In the genomic region with DNA sequence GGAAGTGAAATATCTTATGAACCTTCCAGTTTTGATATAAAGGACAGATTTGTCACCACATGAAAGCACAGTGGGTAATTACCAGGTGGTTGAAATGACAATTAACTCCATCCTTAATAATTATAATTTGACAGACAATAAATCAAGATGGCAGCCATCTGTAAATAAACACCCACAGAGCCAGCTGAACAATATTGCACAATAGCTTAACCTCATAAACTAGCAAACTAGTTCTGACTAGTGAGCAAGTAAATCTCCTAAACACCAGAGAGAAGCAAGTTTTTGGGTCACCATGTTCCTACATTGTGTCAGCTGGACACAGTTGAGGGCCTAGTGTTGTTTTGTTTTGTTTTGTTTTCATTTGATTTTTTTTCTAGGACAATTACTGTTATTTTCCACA, we compare ENCODE assay signal across 23 cellular contexts.
DNase-seq lines count a peak whose midpoint lies in the region; ATAC-seq and TF ChIP-seq lines count a peak whose summit lies in the region.
"Had no signal": no experiment of that assay in that cellular context is flagged by ENCODE, and none has a peak within 500 bp of the region (broad histone marks: within the 10 kb centered on the region; RNA-seq: fewer than 3 reads in every experiment).

No MANE protein-coding gene starts in this region.

- DNase-seq in COR-L47 (lab: John Stamatoyannopoulos, UW) = peak; percentile 86
- peak; percentile 20 for DNase-seq in MV-4-11 (lab: John Stamatoyannopoulos, UW)
- DNase-seq in NCI-H748 (lab: John Stamatoyannopoulos, UW; ENCODE audit: unreplicated experiment) = peak; percentile 85
- DNase-seq in fibroblast of villous mesenchyme (ENCODE audit: low read depth) = peak; percentile 80
- DNase-seq in amniotic stem cell (lab: John Stamatoyannopoulos, UW) = no peak
- DNase-seq in sciatic nerve (ENCODE audit: low spot score) = no peak
- DNase-seq: activated CD4-positive, CD25-positive, alpha-beta regulatory T cell treated with anti-CD3 and anti-CD28 coated beads, Interleukin-2, amount 50 U/mL, for 72 hours; activated CD8-positive, alpha-beta T cell treated with anti-CD3 and anti-CD28 coated beads for 36 hours; activated gamma-delta T cell treated with Interleukin-2 at 50 U/mL for 16 hours; activated T-cell treated with anti-CD3 and anti-CD28 coated beads, Interleukin-2, amount 50 U/mL, for 1 hour; C1 segment of cervical spinal cord; effector CD4-positive, alpha-beta T cell; H9; left ventricle myocardium inferior; MG63; naive thymus-derived CD4-positive, alpha-beta T cell; NCI-H1694 treated with DMSO at 0.1 percent for 48 hours; NCI-H345; occipital lobe; stimulated activated CD4-positive, alpha-beta T cell treated with anti-CD3 and anti-CD28 coated beads, Interleukin-4, amount 100 ng/mL, for 1 hour; stimulated activated naive B cell treated with anti-CD40 and anti-IgM and Interleukin-4, amounts not matched to agents 10 μg/mL and 1 μg/mL and 100 μg/mL, for 72 hours had no signal

- intact Hi-C loops in sciatic nerve (cut with DNase I) = loop anchor here (10.0 kb wide), 1 partner anchor 794 kb away; the partner anchor contains the start of gene KLF4

- no peak for TF ChIP-seq CTCF in fibroblast of villous mesenchyme (IDR thresholded peaks at IDR 0.05; ENCODE audit: insufficient read depth, low read depth, low read length)

- ATAC-seq in GM19395 (IDR thresholded peaks at IDR 0.05; ENCODE audit: unreplicated experiment) (no peak), sciatic nerve (no peak), GM21381 (IDR thresholded peaks at IDR 0.05; ENCODE audit: unreplicated experiment) (no peak)
- ATAC-seq: activated CD8-positive, alpha-beta T cell treated with anti-CD3 and anti-CD28 coated beads for 36 hours; naive thymus-derived CD4-positive, alpha-beta T cell; stimulated activated naive B cell treated with anti-CD40 and anti-IgM and Interleukin-4, amounts not matched to agents 10 μg/mL and 1 μg/mL and 100 μg/mL, for 72 hours had no signal

- H3K4me3 ChIP-seq in fibroblast of villous mesenchyme (ENCODE audit: low read depth, low read length) = no peak overlapping the region
- H3K4me3 ChIP-seq: left ventricle myocardium inferior, MG63 had no signal

Comparison
In these comparisons a context has a peak if more than half of its experiments do, and no peak if none do; other contexts are left out.
1. DNase-seq: peak in COR-L47 (single experiment), MV-4-11 (single experiment), NCI-H748 (single experiment) and fibroblast of villous mesenchyme (single experiment); none in amniotic stem cell (single experiment) and sciatic nerve (single experiment).